In genomic region chr15:40845036-40845435, GRCh38 we compare ENCODE assay signal across 9 cellular contexts. TPM values are rescaled to one million over a fixed set of nuclear protein-coding genes. Genes with fewer than 3 reads are reported as not detected.
DNase-seq lines count a peak whose midpoint lies in the region; TF ChIP-seq lines count a peak whose summit lies in the region.
"Had no signal": no experiment of that assay in that cellular context is flagged by ENCODE, and none has a peak within 500 bp of the region (broad histone marks: within the 10 kb centered on the region; RNA-seq: fewer than 3 reads in every experiment).

No MANE protein-coding gene starts in this region.

- peak overlapping the region; percentile 66 for H3K9ac ChIP-seq in endodermal cell (ENCODE audit: extremely low read depth, low read length, poor library complexity, severe bottlenecking)

- H3K9me3 ChIP-seq in Caco-2 = no peaks in the 10 kb centered on the region
- H3K9me3 ChIP-seq in endodermal cell (ENCODE audit: control insufficient read depth, low read length) = no peaks in the 10 kb centered on the region
- H3K9me3 ChIP-seq in ovary = no peaks in the 10 kb centered on the region

- no peak for TF ChIP-seq POLR2A in ovary (IDR thresholded peaks at IDR 0.05)

- H3K4me3 ChIP-seq in Caco-2 (ENCODE audit: low read depth, low read length) = peak overlapping the region; percentile 85
- peak overlapping the region; percentile 80 for H3K4me3 ChIP-seq in endodermal cell (ENCODE audit: low read length)
- peak overlapping the region; percentile 42 for H3K4me3 ChIP-seq in ovary
- H3K4me3 ChIP-seq: K562 had no signal

- DNase-seq in Caco-2 (no peak), NOMO-1 treated with DMSO at 0.1 percent for 48 hours (lab: John Stamatoyannopoulos, UW; ENCODE audit: unreplicated experiment) (peak; percentile 56), endodermal cell (no peak), ovary (no peak), NCI-H510A (lab: John Stamatoyannopoulos, UW) (no peak), C1 segment of cervical spinal cord (lab: John Stamatoyannopoulos, UW) (no peak), UCSD-AML1 (lab: John Stamatoyannopoulos, UW; ENCODE audit: unreplicated experiment) (no peak), NCI-H1930 (lab: John Stamatoyannopoulos, UW) (no peak)

- POLR2A ChIA-PET in Caco-2 (lab: Charles Lee) = interaction anchor here (0.6 to 3.8 kb wide), 6 partner anchors 12 to 270 kb away, joined by 3 to 23 read pairs (median 6); partner anchors contain the start of genes DNAJC17 and ZFYVE19

- no peaks in the 10 kb centered on the region for H3K27me3 Mint-ChIP-seq in Caco-2 (ENCODE audit: insufficient read depth, unreplicated experiment)
- no peaks in the 10 kb centered on the region for H3K27me3 Mint-ChIP-seq in endodermal cell (ENCODE audit: insufficient read depth)

- H3K4me1 ChIP-seq in Caco-2 = peaks cover 34% of the 10 kb centered on the region
- H3K4me1 ChIP-seq in endodermal cell (ENCODE audit: control insufficient read depth, insufficient read depth, low read length) = peaks cover 5% of the 10 kb centered on the region
- no peaks in the 10 kb centered on the region for H3K4me1 ChIP-seq in ovary (ENCODE audit: insufficient read depth)

- TF ChIP-seq CTCF in Caco-2 (IDR thresholded peaks at IDR 0.05; ENCODE audit: insufficient read depth in 1 of 2, low read depth in 1 of 2, low read length in 1 of 2, severe bottlenecking in 1 of 2, unreplicated experiment in 1 of 2) (no peak), endodermal cell (conservative IDR thresholded peaks at IDR 0.05) (no peak), ovary (IDR thresholded peaks at IDR 0.05) (no peak)

- H3K36me3 Mint-ChIP-seq in Caco-2 (ENCODE audit: insufficient read depth, unreplicated experiment) (peaks cover 36% of the 10 kb centered on the region), endodermal cell (ENCODE audit: low read depth) (peaks cover 32% of the 10 kb centered on the region)

- H3K36me3 ChIP-seq in Caco-2 (ENCODE audit: control insufficient read depth, insufficient read depth, low read length) (peaks cover 4% of the 10 kb centered on the region), endodermal cell (ENCODE audit: control insufficient read depth, insufficient read depth, low read length) (peaks cover 7% of the 10 kb centered on the region), ovary (no peaks in the 10 kb centered on the region)

- peak overlapping the region; percentile 93 for H3K27ac Mint-ChIP-seq in Caco-2 (ENCODE audit: unreplicated experiment)
- H3K27ac Mint-ChIP-seq in endodermal cell = peak overlapping the region; percentile 95

- TF ChIP-seq EP300 in ovary (IDR thresholded peaks at IDR 0.05) = no peak

- WGBS in endodermal cell (ENCODE audit: insufficient coverage in 1 of 2, insufficient read length in 1 of 2), 2 experiments = 68 to 79% methylated on average over 8 to 12 of the region's 12 CpGs
- WGBS in ovary, 3 donors = 61 to 67% (median 67%) methylated on average over 12 of the region's 12 CpGs

- no TSS peak for BruUV-seq in Caco-2 (replicated peaks; lab: Mats Ljungman, UMichigan)

- CTCF ChIA-PET in Caco-2 (lab: Charles Lee) = interaction anchor here (1.1 to 3.0 kb wide), 5 partner anchors 12 to 108 kb away, joined by 3 to 12 read pairs (median 5); partner anchors contain the start of genes CHAC1 and VPS18

- H3K4me1 Mint-ChIP-seq in Caco-2 (ENCODE audit: low read depth, unreplicated experiment) = peaks cover 9% of the 10 kb centered on the region
- H3K4me1 Mint-ChIP-seq in endodermal cell = peaks cover 31% of the 10 kb centered on the region

- peak overlapping the region; percentile 99 for H3K4me3 Mint-ChIP-seq in Caco-2 (ENCODE audit: unreplicated experiment)
- peak overlapping the region; percentile 93 for H3K4me3 Mint-ChIP-seq in endodermal cell

- H3K9me3 Mint-ChIP-seq in Caco-2 (ENCODE audit: unreplicated experiment) (no peaks in the 10 kb centered on the region), endodermal cell (no peaks in the 10 kb centered on the region)

- H3K27me3 ChIP-seq in Caco-2 (replicated peaks; ENCODE audit: control insufficient read depth, insufficient read depth, low read length) = no peaks in the 10 kb centered on the region
- peaks cover 32% of the 10 kb centered on the region for H3K27me3 ChIP-seq in endodermal cell (ENCODE audit: control insufficient read depth, insufficient read depth, low read length, poor library complexity, severe bottlenecking)
- peaks cover 2% of the 10 kb centered on the region for H3K27me3 ChIP-seq in ovary

- H3K27ac ChIP-seq in endodermal cell (ENCODE audit: low read depth, low read length) = no peak overlapping the region
- H3K27ac ChIP-seq in ovary = no peak overlapping the region

- intact Hi-C loops in Caco-2 (cut with micrococcal nuclease; ENCODE audit: unreplicated experiment) (no loop called here), ovary (cut with DNase I) (no loop called here)

RNA-seq across cellular contexts. Expression of gene SPINT1, which starts 1.2 kb away (rescaled TPM):
- total RNA-seq in Caco-2 (2022) (290 and 305 TPM in 2 replicates), endodermal cell (100 to 1,000 TPM; 129 to 141 TPM), ovary (100 to 1,000 TPM in 1 of 7 donors, 10 to 100 TPM in 2, 1 to 10 TPM in 3, under 1 TPM in 1; 0.76 to 131 (median 7.4) TPM)
- 20.7 TPM for polyA plus RNA-seq in endodermal cell (2013, experiment 1 of 2)
- 13.5 TPM for polyA plus RNA-seq in endodermal cell (2013, experiment 2 of 2)
- 1 to 10 TPM; 1.6 to 2.0 TPM for polyA plus RNA-seq in ovary

RNA-seq across cellular contexts. Expression of gene PPP1R14D, which starts 16.5 kb away (rescaled TPM):
- total RNA-seq in Caco-2 (2022) (0.43 TPM in 1 of 2 replicates, not detected in the other), endodermal cell (not detected), ovary (under 1 TPM in 1 of 7 donors, not detected in 6; 0.95 TPM)
- not detected for polyA plus RNA-seq in endodermal cell (2013, experiment 1 of 2)
- polyA plus RNA-seq in endodermal cell (2013, experiment 2 of 2) = not detected
- polyA plus RNA-seq in ovary = not detected
- total RNA-seq: K562 had no signal

RNA-seq across cellular contexts. Expression of gene RHOV, which starts 29.0 kb away (rescaled TPM):
- total RNA-seq in Caco-2 (2022) (3.2 and 4.4 TPM in 2 replicates), endodermal cell (1 to 10 TPM; 1.8 to 2.8 TPM), ovary (1 to 10 TPM in 1 of 7 donors, under 1 TPM in 3, not detected in 3; 0.22 to 3.4 (median 0.33) TPM)
- 0.39 TPM for polyA plus RNA-seq in endodermal cell (2013, experiment 1 of 2)
- 0.50 TPM for polyA plus RNA-seq in endodermal cell (2013, experiment 2 of 2)
- under 1 TPM; 0.07 to 0.13 TPM for polyA plus RNA-seq in ovary

RNA-seq across cellular contexts. Expression of gene DNAJC17, which starts 37.8 kb away (rescaled TPM):
- total RNA-seq in Caco-2 (2022) (26.3 and 30.1 TPM in 2 replicates), endodermal cell (10 to 100 TPM; 34.0 to 41.0 TPM), ovary (10 to 100 TPM; 10.5 to 39.1 (median 31.7) TPM)
- polyA plus RNA-seq in endodermal cell (2013, experiment 1 of 2) = 49.7 TPM
- 41.3 TPM for polyA plus RNA-seq in endodermal cell (2013, experiment 2 of 2)
- polyA plus RNA-seq in ovary = 10 to 100 TPM; 26.9 to 57.9 TPM

RNA-seq across cellular contexts. Expression of gene ZFYVE19, which starts 38.1 kb away (rescaled TPM):
- 26.7 and 26.9 TPM in 2 replicates for total RNA-seq in Caco-2 (2022)
- total RNA-seq in endodermal cell = 10 to 100 TPM; 15.6 to 15.9 TPM
- 15.9 TPM for polyA plus RNA-seq in endodermal cell (2013, experiment 1 of 2)
- 15.6 TPM for polyA plus RNA-seq in endodermal cell (2013, experiment 2 of 2)
- total RNA-seq in ovary = 10 to 100 TPM; 15.9 to 31.0 (median 17.4) TPM
- polyA plus RNA-seq in ovary = 10 to 100 TPM; 14.7 to 19.1 TPM
